In the genomic region with DNA sequence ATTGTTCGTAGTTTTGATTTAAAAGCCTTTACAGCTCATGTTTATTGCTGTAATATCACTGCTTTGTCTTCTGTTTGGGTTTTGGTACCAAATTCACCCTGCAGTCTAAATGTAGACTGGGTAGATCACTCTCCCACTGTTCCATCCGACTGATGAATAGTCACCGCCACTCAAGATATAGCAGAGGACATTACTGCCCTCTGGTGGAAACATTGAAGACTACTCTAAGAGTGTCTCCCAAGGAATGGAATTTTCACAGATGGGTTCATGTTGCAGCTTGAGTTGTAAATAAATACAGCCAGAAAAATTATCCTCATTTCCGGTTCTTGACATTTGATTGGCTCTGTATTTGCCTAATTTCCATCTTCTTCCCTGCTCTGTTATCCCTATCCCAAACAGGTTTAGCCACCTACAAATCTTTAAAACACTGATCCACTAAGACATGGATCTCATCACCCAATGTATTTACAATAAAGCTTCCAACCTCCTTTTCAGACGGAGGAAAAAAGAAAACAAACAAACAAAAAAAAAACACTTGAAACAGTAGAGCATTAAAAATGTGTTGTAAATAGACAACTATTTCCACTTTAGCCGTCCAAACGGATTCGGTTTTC, we compare ENCODE assay signal across 8 cellular contexts.
DNase-seq lines count a peak whose midpoint lies in the region; ATAC-seq and TF ChIP-seq lines count a peak whose summit lies in the region.

No MANE protein-coding gene starts in this region.

- ATAC-seq in activated CD4-positive, alpha-beta T cell treated with anti-CD3 and anti-CD28 coated beads for 36 hours, result peak; percentile 81
- ATAC-seq in GM21447 (IDR thresholded peaks at IDR 0.05; ENCODE audit: unreplicated experiment) (peak; percentile 99), HG03521 (IDR thresholded peaks at IDR 0.05; ENCODE audit: unreplicated experiment) (peak; percentile 98)

- H3K27me3 ChIP-seq in brain microvascular endothelial cell (replicated peaks), result no peaks in the 10 kb centered on the region

- H3K27me3 Mint-ChIP-seq in activated CD4-positive, alpha-beta T cell treated with anti-CD3 and anti-CD28 coated beads for 36 hours, result peaks cover 2% of the 10 kb centered on the region

- H3K27ac ChIP-seq in brain microvascular endothelial cell, result no peak overlapping the region

- POLR2A ChIA-PET in activated CD4-positive, alpha-beta T cell treated with anti-CD3 and anti-CD28 coated beads for 36 hours (lab: Charles Lee), result interaction anchor here (0.6 kb wide), 1 partner anchor 10 kb away, joined by 4 read pairs; no protein-coding TSS in a partner anchor

- peak; percentile 10 for DNase-seq in activated CD4-positive, alpha-beta T cell treated with anti-CD3 and anti-CD28 coated beads for 36 hours
- DNase-seq in activated CD4-positive, alpha-beta T cell treated with anti-CD3 and anti-CD28 coated beads for 48 hours, result no peak
- DNase-seq in NCI-H748 treated with DMSO at 0.1 percent for 48 hours (lab: John Stamatoyannopoulos, UW), result peak; percentile 22
- peak; percentile 24 for DNase-seq in brain microvascular endothelial cell
- DNase-seq in iris pigment epithelial cell (ENCODE audit: low read depth), result peak; percentile 63
- peak; percentile 52 for DNase-seq in stromal cell of bone marrow (ENCODE audit: low read depth)

- H3K4me1 Mint-ChIP-seq in activated CD4-positive, alpha-beta T cell treated with anti-CD3 and anti-CD28 coated beads for 36 hours, result no peaks in the 10 kb centered on the region

- in situ Hi-C loops in brain microvascular endothelial cell (cut with HindIII; ENCODE audit: low pct_ligation_motif_present, low sequenced_read_pairs), result no loop called here

- intact Hi-C loops in activated CD4-positive, alpha-beta T cell treated with anti-CD3 and anti-CD28 coated beads for 36 hours (cut with DNase I, micrococcal nuclease), result loop anchor here (1.0 to 10.0 kb wide), 7 partner anchors 182 to 966 kb away; a partner anchor contains a TSS

- no peak overlapping the region for H3K4me3 ChIP-seq in brain microvascular endothelial cell (ENCODE audit: low read depth, low read length)

- H3K36me3 Mint-ChIP-seq in activated CD4-positive, alpha-beta T cell treated with anti-CD3 and anti-CD28 coated beads for 36 hours (ENCODE audit: low read depth), result no peaks in the 10 kb centered on the region

- no peak overlapping the region for H3K27ac Mint-ChIP-seq in activated CD4-positive, alpha-beta T cell treated with anti-CD3 and anti-CD28 coated beads for 36 hours

- no peaks in the 10 kb centered on the region for H3K9me3 Mint-ChIP-seq in activated CD4-positive, alpha-beta T cell treated with anti-CD3 and anti-CD28 coated beads for 36 hours (ENCODE audit: low read depth)

- CTCF ChIA-PET in activated CD4-positive, alpha-beta T cell treated with anti-CD3 and anti-CD28 coated beads for 36 hours (lab: Charles Lee), result interaction anchor here (0.6 to 4.3 kb wide), 7 partner anchors 183 to 1797 kb away, joined by 3 to 23 read pairs (median 4); a partner anchor contains a TSS

- peak; percentile 67 for TF ChIP-seq CTCF in brain microvascular endothelial cell (IDR thresholded peaks at IDR 0.05; ENCODE audit: low read depth, low read length, missing control alignments)

- H3K4me3 Mint-ChIP-seq in activated CD4-positive, alpha-beta T cell treated with anti-CD3 and anti-CD28 coated beads for 36 hours, result no peak overlapping the region

- no peaks in the 10 kb centered on the region for H3K36me3 ChIP-seq in brain microvascular endothelial cell (replicated peaks)
